ENCODE assay signal across 1 cellular context in the genomic region with DNA sequence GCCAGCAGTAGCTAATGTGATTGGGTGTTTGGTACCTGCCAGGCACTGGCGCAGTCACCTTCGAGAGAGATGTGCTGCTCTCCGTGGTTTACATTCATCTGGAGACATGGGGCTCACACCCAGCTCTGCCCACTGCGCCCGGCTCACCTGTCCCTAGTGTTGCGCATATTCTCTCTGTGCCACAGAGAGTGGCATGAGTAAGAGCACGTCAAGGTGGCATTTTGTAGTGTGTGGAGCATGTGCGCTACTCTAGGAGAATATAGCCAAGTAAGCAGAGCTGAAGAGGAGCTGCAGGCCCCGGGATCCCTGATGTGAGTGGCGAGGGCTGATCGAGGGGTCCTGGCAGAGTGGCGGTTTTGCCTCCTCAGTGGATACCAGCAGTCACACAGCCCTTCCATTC.
TF ChIP-seq lines count a peak whose summit lies in the region.

No MANE protein-coding gene starts in this region.

TF ChIP-seq in GM23338, 12 proteins besides CTCF, POLR2A, EP300 and RAD21 (continued from another document):
- TF ChIP-seq, protein P1, sequence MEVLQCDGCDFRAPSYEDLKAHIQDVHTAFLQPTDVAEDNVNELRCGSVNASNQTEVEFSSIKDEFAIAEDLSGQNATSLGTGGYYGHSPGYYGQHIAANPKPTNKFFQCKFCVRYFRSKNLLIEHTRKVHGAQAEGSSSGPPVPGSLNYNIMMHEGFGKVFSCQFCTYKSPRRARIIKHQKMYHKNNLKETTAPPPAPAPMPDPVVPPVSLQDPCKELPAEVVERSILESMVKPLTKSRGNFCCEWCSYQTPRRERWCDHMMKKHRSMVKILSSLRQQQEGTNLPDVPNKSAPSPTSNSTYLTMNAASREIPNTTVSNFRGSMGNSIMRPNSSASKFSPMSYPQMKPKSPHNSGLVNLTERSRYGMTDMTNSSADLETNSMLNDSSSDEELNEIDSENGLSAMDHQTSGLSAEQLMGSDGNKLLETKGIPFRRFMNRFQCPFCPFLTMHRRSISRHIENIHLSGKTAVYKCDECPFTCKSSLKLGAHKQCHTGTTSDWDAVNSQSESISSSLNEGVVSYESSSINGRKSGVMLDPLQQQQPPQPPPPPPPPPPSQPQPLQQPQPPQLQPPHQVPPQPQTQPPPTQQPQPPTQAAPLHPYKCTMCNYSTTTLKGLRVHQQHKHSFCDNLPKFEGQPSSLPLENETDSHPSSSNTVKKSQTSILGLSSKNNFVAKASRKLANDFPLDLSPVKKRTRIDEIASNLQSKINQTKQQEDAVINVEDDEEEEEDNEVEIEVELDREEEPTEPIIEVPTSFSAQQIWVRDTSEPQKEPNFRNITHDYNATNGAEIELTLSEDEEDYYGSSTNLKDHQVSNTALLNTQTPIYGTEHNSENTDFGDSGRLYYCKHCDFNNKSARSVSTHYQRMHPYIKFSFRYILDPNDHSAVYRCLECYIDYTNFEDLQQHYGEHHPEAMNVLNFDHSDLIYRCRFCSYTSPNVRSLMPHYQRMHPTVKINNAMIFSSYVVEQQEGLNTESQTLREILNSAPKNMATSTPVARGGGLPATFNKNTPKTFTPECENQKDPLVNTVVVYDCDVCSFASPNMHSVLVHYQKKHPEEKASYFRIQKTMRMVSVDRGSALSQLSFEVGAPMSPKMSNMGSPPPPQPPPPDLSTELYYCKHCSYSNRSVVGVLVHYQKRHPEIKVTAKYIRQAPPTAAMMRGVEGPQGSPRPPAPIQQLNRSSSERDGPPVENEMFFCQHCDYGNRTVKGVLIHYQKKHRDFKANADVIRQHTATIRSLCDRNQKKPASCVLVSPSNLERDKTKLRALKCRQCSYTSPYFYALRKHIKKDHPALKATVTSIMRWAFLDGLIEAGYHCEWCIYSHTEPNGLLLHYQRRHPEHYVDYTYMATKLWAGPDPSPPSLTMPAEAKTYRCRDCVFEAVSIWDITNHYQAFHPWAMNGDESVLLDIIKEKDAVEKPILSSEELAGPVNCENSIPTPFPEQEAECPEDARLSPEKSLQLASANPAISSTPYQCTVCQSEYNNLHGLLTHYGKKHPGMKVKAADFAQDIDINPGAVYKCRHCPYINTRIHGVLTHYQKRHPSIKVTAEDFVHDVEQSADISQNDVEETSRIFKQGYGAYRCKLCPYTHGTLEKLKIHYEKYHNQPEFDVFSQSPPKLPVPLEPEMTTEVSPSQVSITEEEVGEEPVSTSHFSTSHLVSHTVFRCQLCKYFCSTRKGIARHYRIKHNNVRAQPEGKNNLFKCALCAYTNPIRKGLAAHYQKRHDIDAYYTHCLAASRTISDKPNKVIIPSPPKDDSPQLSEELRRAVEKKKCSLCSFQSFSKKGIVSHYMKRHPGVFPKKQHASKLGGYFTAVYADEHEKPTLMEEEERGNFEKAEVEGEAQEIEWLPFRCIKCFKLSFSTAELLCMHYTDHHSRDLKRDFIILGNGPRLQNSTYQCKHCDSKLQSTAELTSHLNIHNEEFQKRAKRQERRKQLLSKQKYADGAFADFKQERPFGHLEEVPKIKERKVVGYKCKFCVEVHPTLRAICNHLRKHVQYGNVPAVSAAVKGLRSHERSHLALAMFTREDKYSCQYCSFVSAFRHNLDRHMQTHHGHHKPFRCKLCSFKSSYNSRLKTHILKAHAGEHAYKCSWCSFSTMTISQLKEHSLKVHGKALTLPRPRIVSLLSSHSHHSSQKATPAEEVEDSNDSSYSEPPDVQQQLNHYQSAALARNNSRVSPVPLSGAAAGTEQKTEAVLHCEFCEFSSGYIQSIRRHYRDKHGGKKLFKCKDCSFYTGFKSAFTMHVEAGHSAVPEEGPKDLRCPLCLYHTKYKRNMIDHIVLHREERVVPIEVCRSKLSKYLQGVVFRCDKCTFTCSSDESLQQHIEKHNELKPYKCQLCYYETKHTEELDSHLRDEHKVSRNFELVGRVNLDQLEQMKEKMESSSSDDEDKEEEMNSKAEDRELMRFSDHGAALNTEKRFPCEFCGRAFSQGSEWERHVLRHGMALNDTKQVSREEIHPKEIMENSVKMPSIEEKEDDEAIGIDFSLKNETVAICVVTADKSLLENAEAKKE (CRISPR knock-in tag; IDR thresholded peaks at IDR 0.05): no peak
- TF ChIP-seq ZNF331 (CRISPR knock-in tag; IDR thresholded peaks at IDR 0.05; ENCODE audit: low read depth) (no peak), ETS1 (IDR thresholded peaks at IDR 0.05) (no peak), EZH2phosphoT487 (IDR thresholded peaks at IDR 0.05; ENCODE audit: unreplicated experiment) (no peak), REST (IDR thresholded peaks at IDR 0.05; ENCODE audit: unreplicated experiment) (no peak), EZH2 (IDR thresholded peaks at IDR 0.05; ENCODE audit: low read depth, unreplicated experiment) (no peak), CREB1 (CRISPR knock-in tag; IDR thresholded peaks at IDR 0.05; ENCODE audit: low read depth) (no peak), STAT1 (IDR thresholded peaks at IDR 0.05; ENCODE audit: unreplicated experiment) (no peak), ZNF114 (CRISPR knock-in tag; IDR thresholded peaks at IDR 0.05) (no peak), JUNB (IDR thresholded peaks at IDR 0.05; ENCODE audit: unreplicated experiment) (no peak)
